Comparison of ENCODE assay signal across 8 cellular contexts in the genomic region with DNA sequence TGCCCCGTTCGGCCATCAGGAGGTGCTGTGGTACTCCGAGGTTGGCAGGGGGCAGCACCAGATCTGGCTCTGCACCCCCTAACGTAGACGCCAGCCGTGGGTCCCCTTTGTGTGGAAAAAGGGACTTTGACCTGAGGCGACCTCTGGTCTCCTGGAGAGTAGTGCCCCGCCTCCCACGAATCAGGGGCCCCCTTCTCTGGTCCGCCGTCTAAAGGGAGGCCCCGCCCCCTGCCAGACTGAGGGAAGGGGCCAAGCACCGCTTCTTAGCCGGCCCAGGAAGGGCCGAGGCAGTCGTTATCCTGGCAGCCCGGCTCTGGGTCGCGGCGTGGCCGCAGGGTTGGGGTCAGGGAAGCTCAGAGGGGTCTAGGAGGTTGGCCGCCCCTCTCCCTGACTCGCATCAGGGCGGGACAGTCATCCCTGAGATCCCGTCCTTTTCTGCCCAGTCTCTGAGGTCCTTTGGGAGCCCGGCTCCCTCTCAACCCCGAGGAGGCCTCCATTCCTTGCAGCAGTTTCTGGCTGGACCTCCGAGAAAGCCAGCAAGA. TPM values are rescaled to one million over a fixed set of nuclear protein-coding genes. Genes with fewer than 3 reads are reported as not detected.
DNase-seq lines count a peak whose midpoint lies in the region; ATAC-seq and TF ChIP-seq lines count a peak whose summit lies in the region.

No MANE protein-coding gene starts in this region.

- H3K4me1 ChIP-seq in HUES64 (ENCODE audit: insufficient read depth, low read length) (peaks cover 14% of the 10 kb centered on the region), mononuclear cell (ENCODE audit: insufficient read depth, low read length) (peaks cover 91% of the 10 kb centered on the region)

- TF ChIP-seq CTCF in GM12865 (IDR thresholded peaks at IDR 0.05; ENCODE audit: insufficient read depth, low read depth, low read length, missing control alignments), result peak; percentile 56

- DNase-seq in GM12865 (ENCODE audit: low read depth), result no peak
- no peak for DNase-seq in caudate nucleus (lab: John Stamatoyannopoulos, UW)
- no peak for DNase-seq in OCI-M1 (lab: John Stamatoyannopoulos, UW)
- DNase-seq in activated CD8-positive, alpha-beta memory T cell treated with anti-CD3 and anti-CD28 coated beads, Interleukin-2, amount 50 U/mL, for 4 hours, result no peak
- no peak for DNase-seq in activated CD4-positive, CD25-positive, alpha-beta regulatory T cell treated with anti-CD3 and anti-CD28 coated beads, Interleukin-2, amount 50 U/mL, for 72 hours

- WGBS in HUES64, result 1% methylated on average over 28 of the region's 28 CpGs

- no peak for ATAC-seq in GM18498 (IDR thresholded peaks at IDR 0.05; ENCODE audit: unreplicated experiment)

- H3K9me3 ChIP-seq in HUES64 (ENCODE audit: insufficient read depth, low read depth, low read length) (no peaks in the 10 kb centered on the region), mononuclear cell (ENCODE audit: low read depth, low read length) (no peaks in the 10 kb centered on the region)

- peak overlapping the region; percentile 81 for H3K4me3 ChIP-seq in GM12865 (ENCODE audit: low read depth, low read length)
- peak overlapping the region; percentile 92 for H3K4me3 ChIP-seq in HUES64 (ENCODE audit: low read length)
- H3K4me3 ChIP-seq in mononuclear cell (ENCODE audit: low read length), result peak overlapping the region; percentile 73

- peak overlapping the region; percentile 64 for H3K27ac ChIP-seq in HUES64 (ENCODE audit: low read depth, low read length)
- peak overlapping the region; percentile 99 for H3K27ac ChIP-seq in caudate nucleus (ENCODE audit: low read depth, low read length)

- H3K9ac ChIP-seq in HUES64 (ENCODE audit: low read depth, low read length), result peak overlapping the region; percentile 77

- no peaks in the 10 kb centered on the region for H3K27me3 ChIP-seq in HUES64 (ENCODE audit: insufficient read depth, low read length)
- H3K27me3 ChIP-seq in mononuclear cell (ENCODE audit: insufficient read depth, low read length), result no peaks in the 10 kb centered on the region

- H3K36me3 ChIP-seq in HUES64 (ENCODE audit: insufficient read depth, low read length), result peaks cover 49% of the 10 kb centered on the region

RNA-seq across cellular contexts. Expression of a gene that starts 0.6 kb away (rescaled TPM):
- 53.9 TPM for polyA plus RNA-seq in HUES64 (2013, experiment 1 of 2)
- polyA plus RNA-seq in HUES64 (2013, experiment 2 of 2), result 62.9 TPM
- total RNA-seq in mononuclear cell, result 4.2 TPM

RNA-seq across cellular contexts. Expression of a gene that starts 6.1 kb away (rescaled TPM):
- 27.3 TPM for polyA plus RNA-seq in HUES64 (2013, experiment 1 of 2)
- 26.6 TPM for polyA plus RNA-seq in HUES64 (2013, experiment 2 of 2)
- total RNA-seq in mononuclear cell, result 15.3 TPM

RNA-seq across cellular contexts. Expression of a gene that starts 18.5 kb away (rescaled TPM):
- polyA plus RNA-seq in HUES64 (2013, experiment 1 of 2), result 1.4 TPM
- polyA plus RNA-seq in HUES64 (2013, experiment 2 of 2), result 3.5 TPM
- not detected for total RNA-seq in mononuclear cell

RNA-seq across cellular contexts. Expression of a gene that starts 18.7 kb away (rescaled TPM):
- 8.6 TPM for polyA plus RNA-seq in HUES64 (2013, experiment 1 of 2)
- polyA plus RNA-seq in HUES64 (2013, experiment 2 of 2), result 8.4 TPM
- total RNA-seq in mononuclear cell, result 44.8 TPM

RNA-seq across cellular contexts. Expression of a gene that starts 22.7 kb away (rescaled TPM):
- 3.6 TPM for polyA plus RNA-seq in HUES64 (2013, experiment 1 of 2)
- polyA plus RNA-seq in HUES64 (2013, experiment 2 of 2), result 3.4 TPM
- 2.0 TPM for total RNA-seq in mononuclear cell
